ENCODE assay signal across 18 cellular contexts in genomic region chrX:9595131-9595530, GRCh38.
DNase-seq lines count a peak whose midpoint lies in the region; ATAC-seq, FAIRE-seq and TF ChIP-seq lines count a peak whose summit lies in the region.
"Had no signal": no experiment of that assay in that cellular context is flagged by ENCODE, and none has a peak within 500 bp of the region (broad histone marks: within the 10 kb centered on the region; RNA-seq: fewer than 3 reads in every experiment).

No MANE protein-coding gene starts in this region.

- WGBS in H1 (ENCODE audit: extremely low coverage in 1 of 2, insufficient coverage in 1 of 2, insufficient read length in 1 of 2, insufficient replicate concordance in 2 of 2, low coverage in 1 of 2, low lambda C conversion rate in 2 of 2, missing lambda C conversion rate in 1 of 2), 2 experiments: 42% methylated on average over 2 of the region's 4 CpGs; no CpG with 5 or more reads in 1 of the 2 experiments
- WGBS in trophoblast cell (ENCODE audit: extremely low coverage, insufficient coverage, insufficient read length): no CpG with 5 or more reads among the region's 4 CpGs

- no peak overlapping the region for H3K56ac ChIP-seq in H1 (replicated peaks; ENCODE audit: insufficient read length, low read depth, low read length)

- DNase-seq in EH (ENCODE audit: low read depth): peak; percentile 74
- DNase-seq in M059J (ENCODE audit: low read depth): peak; percentile 71
- DNase-seq in H1 (ENCODE audit: low read depth in 1 of 2, low spot score in 2 of 2): no peak
- no peak for DNase-seq in osteoblast (ENCODE audit: insufficient read length, low spot score, missing footprints)
- DNase-seq in endothelial cell (ENCODE audit: low spot score): no peak
- DNase-seq in Karpas-422: no peak
- no peak for DNase-seq in trophoblast cell
- no peak for DNase-seq in left colon
- DNase-seq: adrenal gland; endodermal cell; gastrocnemius medialis; NCI-H2227 treated with DMSO at 0.1 percent for 48 hours; NK-92 treated with Interleukin-12 subunit alpha and Interleukin-12 subunit beta, amount 100 ng/mL, for 24 hours; spleen; WERI-Rb-1 had no signal

- H3K4me1 ChIP-seq in H1 (replicated peaks in 1 of 4; ENCODE audit: control insufficient read depth in 3 of 4, insufficient read depth in 4 of 4, low read length in 3 of 4) (peaks cover 0 to 4% (median 1%) of the 10 kb centered on the region in 4 experiments; a peak in 4 of 7 replicates), osteoblast (ENCODE audit: insufficient read depth, low read length) (peaks cover 9% of the 10 kb centered on the region), Karpas-422 (ENCODE audit: low read length) (peaks cover 5% of the 10 kb centered on the region; the same call in 1 of the 2 replicates), trophoblast cell (ENCODE audit: control insufficient read depth in 1 of 2, insufficient read depth in 2 of 2, low read length in 2 of 2) (no peaks in the 10 kb centered on the region)
- H3K4me1 ChIP-seq: adrenal gland, spleen had no signal

- H3K23me2 ChIP-seq in H1 (ENCODE audit: low read depth, low read length): no peaks in the 10 kb centered on the region

- H3K27ac ChIP-seq in H1 (ENCODE audit: low read depth, low read length) (no peak overlapping the region), osteoblast (ENCODE audit: low read depth, low read length) (no peak overlapping the region), Karpas-422 (ENCODE audit: low read length) (no peak overlapping the region), trophoblast cell (ENCODE audit: low read depth, low read length) (no peak overlapping the region)
- H3K27ac ChIP-seq: adrenal gland, C4-2B, gastrocnemius medialis, spleen, thoracic aorta, WERI-Rb-1 had no signal

- H2BK120ac ChIP-seq in H1 (replicated peaks; ENCODE audit: low read depth, low read length) (no peak overlapping the region), trophoblast cell (ENCODE audit: insufficient read depth, low read length, poor library complexity) (no peak overlapping the region)

- no peak for TF ChIP-seq RAD21 in H1 (IDR thresholded peaks at IDR 0.05 in 1 of 2, conservative IDR thresholded peaks at IDR 0.05 in 1 of 2; ENCODE audit: low read depth in 2 of 2, low read length in 2 of 2)

- no peak overlapping the region for H4K12ac ChIP-seq in trophoblast cell (ENCODE audit: low read depth, low read length)

- H3K4ac ChIP-seq in H1 (replicated peaks; ENCODE audit: insufficient read length, low read depth, low read length) (no peak overlapping the region), trophoblast cell (ENCODE audit: low read depth, low read length) (no peak overlapping the region)

- no peak for TF ChIP-seq CTCF in H1 (IDR thresholded peaks at IDR 0.05; ENCODE audit: control extremely low read depth in 1 of 3, insufficient read depth in 1 of 3, low read depth in 1 of 3, low read length in 3 of 3)
- TF ChIP-seq CTCF in osteoblast (IDR thresholded peaks at IDR 0.05; ENCODE audit: extremely low read depth, low read depth, low read length): no peak
- no peak for TF ChIP-seq CTCF in endothelial cell (IDR thresholded peaks at IDR 0.05; ENCODE audit: unreplicated experiment)

- peak overlapping the region; percentile 41; the same call in 1 of the 2 replicates for H4K8ac ChIP-seq in H1 (ENCODE audit: extremely low read depth, insufficient read depth, low read length)
- H4K8ac ChIP-seq in trophoblast cell (ENCODE audit: low read depth, low read length): no peak overlapping the region

- H3K9me3 ChIP-seq in H1 (ENCODE audit: insufficient read depth in 2 of 2, low read depth in 1 of 2, low read length in 1 of 2) (no peaks in the 10 kb centered on the region), osteoblast (ENCODE audit: low read depth, low read length) (no peaks in the 10 kb centered on the region), Karpas-422 (ENCODE audit: low read length) (no peaks in the 10 kb centered on the region), trophoblast cell (ENCODE audit: insufficient read depth, low read depth, low read length) (no peaks in the 10 kb centered on the region)
- H3K9me3 ChIP-seq: adrenal gland, gastrocnemius medialis, thoracic aorta had no signal

- H2BK15ac ChIP-seq in H1 (ENCODE audit: low read length): no peak overlapping the region

- H3K27me3 Mint-ChIP-seq in endothelial cell (ENCODE audit: unreplicated experiment): peaks cover 1% of the 10 kb centered on the region

- H3K4me1 Mint-ChIP-seq in endothelial cell (ENCODE audit: unreplicated experiment): no peaks in the 10 kb centered on the region

- no peaks in the 10 kb centered on the region for H3K9me3 Mint-ChIP-seq in endothelial cell (ENCODE audit: unreplicated experiment)
- H3K9me3 Mint-ChIP-seq: stimulated activated effector memory CD8-positive, alpha-beta T cell treated with anti-CD3 and anti-CD28 coated beads, Interleukin-12 subunit alpha, Interleukin-12 subunit beta, amount 100 ng/mL, for 72 hours had no signal

- CTCF ChIA-PET in H1 (lab: Charles Lee; ENCODE audit: partially characterized antibody): interaction anchor here (0.6 kb wide), 1 partner anchor 774 kb away, joined by 3 read pairs; no protein-coding TSS in a partner anchor

- no peak overlapping the region for H3K18ac ChIP-seq in H1 (ENCODE audit: extremely low read depth, low read length)
- H3K18ac ChIP-seq in trophoblast cell (ENCODE audit: low read length): no peak overlapping the region

- TF ChIP-seq POLR2A in H1 (IDR thresholded peaks at IDR 0.05; ENCODE audit: control extremely low read depth in 1 of 2, low read depth in 2 of 2, low read length in 2 of 2): no peak

- H3K14ac ChIP-seq in H1 (ENCODE audit: insufficient read length) (no peak overlapping the region), trophoblast cell (ENCODE audit: low read length) (no peak overlapping the region)

- no peak overlapping the region for H3K9ac ChIP-seq in H1 (replicated peaks in 1 of 4; ENCODE audit: extremely low read depth in 1 of 4, low read depth in 3 of 4, low read length in 3 of 4)
- H3K9ac ChIP-seq in Karpas-422 (ENCODE audit: low read length): no peak overlapping the region
- no peak overlapping the region for H3K9ac ChIP-seq in trophoblast cell (ENCODE audit: low read length)

- H2AK5ac ChIP-seq in H1 (ENCODE audit: low read depth, low read length): no peak overlapping the region
- no peak overlapping the region for H2AK5ac ChIP-seq in trophoblast cell (ENCODE audit: low read length)

- no peaks in the 10 kb centered on the region for H3K9me2 ChIP-seq in Karpas-422 (replicated peaks; ENCODE audit: insufficient read depth, low read length)

- peaks cover 0 to 1% of the 10 kb centered on the region in 2 experiments for H4K20me1 ChIP-seq in H1 (replicated peaks in 1 of 2; ENCODE audit: control insufficient read depth in 1 of 2, insufficient read depth in 2 of 2, low read length in 2 of 2)
- H4K20me1 ChIP-seq in osteoblast (ENCODE audit: insufficient read depth, low read length): no peaks in the 10 kb centered on the region
- no peaks in the 10 kb centered on the region for H4K20me1 ChIP-seq in Karpas-422 (ENCODE audit: insufficient read depth, low read depth, low read length)

- no peak for FAIRE-seq in H1 (lab: Jason Lieb, UNC)

- no peak overlapping the region for H4K91ac ChIP-seq in H1 (replicated peaks; ENCODE audit: insufficient read length, low read length)
- no peak overlapping the region for H4K91ac ChIP-seq in trophoblast cell (ENCODE audit: low read depth, low read length)

- intact Hi-C loops in left colon (cut with DNase I, micrococcal nuclease): no loop called here

- no peak overlapping the region for H2AFZ ChIP-seq in H1 (ENCODE audit: low read length)
- H2AFZ ChIP-seq in osteoblast (ENCODE audit: low read length): no peak overlapping the region
- no peak overlapping the region for H2AFZ ChIP-seq in Karpas-422 (ENCODE audit: low read length)
- no peak overlapping the region for H2AFZ ChIP-seq in trophoblast cell (ENCODE audit: insufficient read depth, low read length, poor library complexity)

- H3K27me3 ChIP-seq in H1 (replicated peaks in 1 of 4; ENCODE audit: control insufficient read depth in 3 of 4, extremely low read depth in 1 of 4, insufficient read depth in 3 of 4, low read length in 3 of 4) (no peaks in the 10 kb centered on the region), osteoblast (ENCODE audit: insufficient read depth, low read length) (no peaks in the 10 kb centered on the region), Karpas-422 (ENCODE audit: low read length) (no peaks in the 10 kb centered on the region), trophoblast cell (ENCODE audit: insufficient read depth, low read length) (no peaks in the 10 kb centered on the region)
- H3K27me3 ChIP-seq: adrenal gland, gastrocnemius medialis, spleen had no signal

- TF ChIP-seq EP300 in H1 (IDR thresholded peaks at IDR 0.05; ENCODE audit: borderline replicate concordance in 1 of 2, low read depth in 2 of 2, low read length in 2 of 2): no peak

- no peak overlapping the region for H3K4me3 ChIP-seq in H1 (ENCODE audit: extremely low read depth in 1 of 4, insufficient read depth in 2 of 4, low read depth in 3 of 4, low read length in 4 of 4)
- peak overlapping the region; percentile 30 for H3K4me3 ChIP-seq in osteoblast (ENCODE audit: insufficient read depth, low read length)
- H3K4me3 ChIP-seq in Karpas-422 (ENCODE audit: low read length): no peak overlapping the region
- no peak overlapping the region for H3K4me3 ChIP-seq in trophoblast cell (ENCODE audit: low read depth, low read length)
- H3K4me3 ChIP-seq: adrenal gland, gastrocnemius medialis, spleen, thoracic aorta had no signal

- H3K4me2 ChIP-seq in H1 (ENCODE audit: insufficient read depth in 1 of 2, low read depth in 2 of 2, low read length in 2 of 2) (peak overlapping the region in 1 of 2 experiments; percentile 14; a peak in 1 of 4 replicates), osteoblast (ENCODE audit: insufficient read depth, low read length) (peak overlapping the region; percentile 57), Karpas-422 (ENCODE audit: low read depth, low read length, poor library complexity, severe bottlenecking) (no peak overlapping the region), trophoblast cell (ENCODE audit: low read length) (no peak overlapping the region)

- no peak overlapping the region for H4K5ac ChIP-seq in H1 (ENCODE audit: insufficient read length, low read depth, low read length)

- no peak overlapping the region for H2BK20ac ChIP-seq in H1 (ENCODE audit: low read length)

- H3K4me3 Mint-ChIP-seq in endothelial cell (ENCODE audit: unreplicated experiment): no peak overlapping the region
- H3K4me3 Mint-ChIP-seq: endodermal cell; stimulated activated effector memory CD8-positive, alpha-beta T cell treated with anti-CD3 and anti-CD28 coated beads, Interleukin-12 subunit alpha, Interleukin-12 subunit beta, amount 100 ng/mL, for 72 hours had no signal

- H3K79me2 ChIP-seq in H1 (ENCODE audit: control insufficient read depth in 1 of 2, insufficient read depth in 2 of 2, low read length in 2 of 2) (0 out of 4 replicates have a peak, but pooled peaks cover 0 to 2% of the 10 kb centered on the region in 2 experiments), osteoblast (ENCODE audit: insufficient read depth, low read length) (no peaks in the 10 kb centered on the region), Karpas-422 (ENCODE audit: low read length) (no peaks in the 10 kb centered on the region), trophoblast cell (ENCODE audit: control insufficient read depth, insufficient read depth, low read length, poor library complexity) (no peaks in the 10 kb centered on the region)

- no peaks in the 10 kb centered on the region for H3K36me3 Mint-ChIP-seq in endothelial cell (ENCODE audit: low read depth, unreplicated experiment)
- H3K36me3 Mint-ChIP-seq: stimulated activated effector memory CD8-positive, alpha-beta T cell treated with anti-CD3 and anti-CD28 coated beads, Interleukin-12 subunit alpha, Interleukin-12 subunit beta, amount 100 ng/mL, for 72 hours had no signal

- H2BK12ac ChIP-seq in H1 (ENCODE audit: low read depth, low read length) (no peak overlapping the region), trophoblast cell (ENCODE audit: low read length) (no peak overlapping the region)

- no peak for ATAC-seq in left colon
- ATAC-seq: gastrocnemius medialis; stimulated activated effector memory CD8-positive, alpha-beta T cell treated with anti-CD3 and anti-CD28 coated beads, Interleukin-12 subunit alpha, Interleukin-12 subunit beta, amount 100 ng/mL, for 72 hours had no signal

- H3K23ac ChIP-seq in H1 (ENCODE audit: insufficient read length): no peak overlapping the region
- no peak overlapping the region for H3K23ac ChIP-seq in trophoblast cell (ENCODE audit: low read length)

- no peaks in the 10 kb centered on the region for H3K79me1 ChIP-seq in H1 (ENCODE audit: low read depth, low read length)
- no peaks in the 10 kb centered on the region for H3K79me1 ChIP-seq in trophoblast cell (ENCODE audit: low read length)

- no peak overlapping the region for H2BK5ac ChIP-seq in H1 (ENCODE audit: low read depth, low read length)
- H2BK5ac ChIP-seq in trophoblast cell (ENCODE audit: low read depth, low read length, poor library complexity): no peak overlapping the region

- H3K36me3 ChIP-seq in H1 (ENCODE audit: control insufficient read depth in 2 of 4, insufficient read depth in 4 of 4, low read length in 3 of 4): no peaks in the 10 kb centered on the region
- no peaks in the 10 kb centered on the region for H3K36me3 ChIP-seq in osteoblast (ENCODE audit: insufficient read depth, low read length)
- H3K36me3 ChIP-seq in Karpas-422 (ENCODE audit: insufficient read depth, low read length): no peaks in the 10 kb centered on the region
- no peaks in the 10 kb centered on the region for H3K36me3 ChIP-seq in trophoblast cell (ENCODE audit: control insufficient read depth in 1 of 2, insufficient read depth in 2 of 2, low read length in 2 of 2)
- H3K36me3 ChIP-seq: adrenal gland, gastrocnemius medialis, spleen, thoracic aorta, WERI-Rb-1 had no signal

- H3K27ac Mint-ChIP-seq in endothelial cell (ENCODE audit: unreplicated experiment): no peak overlapping the region
- H3K27ac Mint-ChIP-seq: endodermal cell; stimulated activated effector memory CD8-positive, alpha-beta T cell treated with anti-CD3 and anti-CD28 coated beads, Interleukin-12 subunit alpha, Interleukin-12 subunit beta, amount 100 ng/mL, for 72 hours had no signal

- POLR2A ChIA-PET in H1 (lab: Charles Lee; ENCODE audit: partially characterized antibody): no interaction called here

Comparison
In these comparisons a context has a peak if more than half of its experiments do, and no peak if none do; other contexts are left out.
1. DNase-seq: peak in EH (single experiment) and M059J (single experiment); none in H1 (0 of 2), osteoblast (single experiment), endothelial cell (single experiment), Karpas-422 (single experiment), trophoblast cell (0 of 2) and left colon (0 of 2).